In genomic region chr6:134851548-134851947, GRCh38 we compare ENCODE assay signal across 29 cellular contexts.
"Had no signal": no experiment of that assay in that cellular context is flagged by ENCODE, and none has a peak within 500 bp of the region (broad histone marks: within the 10 kb centered on the region; RNA-seq: fewer than 3 reads in every experiment).

No MANE protein-coding gene starts in this region.

- H3K27ac Mint-ChIP-seq: activated CD4-positive, alpha-beta memory T cell treated with anti-CD3 and anti-CD28 coated beads for 36 hours; activated CD4-positive, alpha-beta T cell treated with anti-CD3 and anti-CD28 coated beads for 36 hours; activated CD8-positive, alpha-beta memory T cell treated with anti-CD3 and anti-CD28 coated beads, Interleukin-2, amount 10 ng/mL, durations not matched to agents 7 days and 5 days; activated CD8-positive, alpha-beta T cell treated with anti-CD3 and anti-CD28 coated beads, Interleukin-2, amount 10 ng/mL, durations not matched to agents 7 days and 5 days; activated naive CD4-positive, alpha-beta T cell treated with anti-CD3 and anti-CD28 coated beads for 36 hours; activated naive CD4-positive, alpha-beta T cell treated with anti-CD3 and anti-CD28 coated beads, Interleukin-2, amount 50 U/mL, for 24 hours; activated naive CD8-positive, alpha-beta T cell treated with anti-CD3 and anti-CD28 coated beads for 36 hours; activated naive CD8-positive, alpha-beta T cell treated with anti-CD3 and anti-CD28 coated beads, Interleukin-2, amount 50 U/mL, for 24 hours; activated T-helper 1 cell treated with anti-CD3 and anti-CD28 coated beads, Interleukin-12 subunit alpha, Interleukin-12 subunit beta, Interleukin-2, Interleukin-4 antibody, amounts not matched to agents 30 ng/mL and 10 ng/mL and 1 ng/mL, durations not matched to agents 14 hours and 24 hours and 36 hours; activated T-helper 2 cell treated with anti-CD3 and anti-CD28 coated beads, Interferon-gamma antibody, Interleukin-2, Interleukin-4, amounts not matched to agents 10 μg/mL and 5 μg/mL and 100 μg/mL, durations not matched to agents 14 hours and 24 hours and 36 hours had no signal

- H3K27me3 ChIP-seq: adrenal gland, breast epithelium, cardiac muscle cell, colonic mucosa, gastrocnemius medialis had no signal

- H3K4me3 Mint-ChIP-seq: activated CD4-positive, alpha-beta memory T cell treated with anti-CD3 and anti-CD28 coated beads for 36 hours; activated CD4-positive, alpha-beta T cell treated with anti-CD3 and anti-CD28 coated beads for 36 hours; activated CD4-positive, alpha-beta T cell treated with anti-CD3 and anti-CD28 coated beads, Interleukin-2, amount 10 ng/mL, durations not matched to agents 24 days and 14 days; activated CD8-positive, alpha-beta memory T cell treated with anti-CD3 and anti-CD28 coated beads, Interleukin-2, amount 10 ng/mL, durations not matched to agents 7 days and 5 days; activated CD8-positive, alpha-beta T cell treated with anti-CD3 and anti-CD28 coated beads, Interleukin-2, amount 10 ng/mL, durations not matched to agents 7 days and 5 days; activated naive CD4-positive, alpha-beta T cell treated with anti-CD3 and anti-CD28 coated beads for 36 hours; activated naive CD4-positive, alpha-beta T cell treated with anti-CD3 and anti-CD28 coated beads, Interleukin-2, amount 50 U/mL, for 24 hours; activated naive CD8-positive, alpha-beta T cell treated with anti-CD3 and anti-CD28 coated beads for 36 hours; activated naive CD8-positive, alpha-beta T cell treated with anti-CD3 and anti-CD28 coated beads, Interleukin-2, amount 50 U/mL, for 24 hours; activated T-helper 1 cell treated with anti-CD3 and anti-CD28 coated beads, Interleukin-12 subunit alpha, Interleukin-12 subunit beta, Interleukin-2, Interleukin-4 antibody, amounts not matched to agents 30 ng/mL and 10 ng/mL and 1 ng/mL, durations not matched to agents 14 hours and 24 hours and 36 hours had no signal

- H3K27ac ChIP-seq: adrenal gland, cardiac muscle cell, colonic mucosa had no signal

- H3K9me3 ChIP-seq: adrenal gland, breast epithelium, colonic mucosa, gastrocnemius medialis had no signal

- H3K4me1 Mint-ChIP-seq: activated CD4-positive, alpha-beta T cell treated with anti-CD3 and anti-CD28 coated beads for 36 hours; activated CD4-positive, alpha-beta T cell treated with anti-CD3 and anti-CD28 coated beads, Interleukin-2, amount 10 ng/mL, durations not matched to agents 24 days and 14 days; activated CD8-positive, alpha-beta memory T cell treated with anti-CD3 and anti-CD28 coated beads, Interleukin-2, amount 10 ng/mL, durations not matched to agents 7 days and 5 days; activated naive CD4-positive, alpha-beta T cell treated with anti-CD3 and anti-CD28 coated beads, Interleukin-2, amount 50 U/mL, for 24 hours; activated naive CD8-positive, alpha-beta T cell treated with anti-CD3 and anti-CD28 coated beads for 36 hours; activated naive CD8-positive, alpha-beta T cell treated with anti-CD3 and anti-CD28 coated beads, Interleukin-2, amount 50 U/mL, for 24 hours had no signal

- H3K36me3 ChIP-seq: adrenal gland, breast epithelium, cardiac muscle cell, colonic mucosa, gastrocnemius medialis had no signal

- H3K4me1 ChIP-seq: breast epithelium, colonic mucosa had no signal

- ATAC-seq: activated CD4-positive, alpha-beta T cell treated with anti-CD3 and anti-CD28 coated beads for 36 hours; activated CD8-positive, alpha-beta memory T cell treated with anti-CD3 and anti-CD28 coated beads, Interleukin-2, amount 10 ng/mL, durations not matched to agents 7 days and 5 days; activated CD8-positive, alpha-beta T cell treated with anti-CD3 and anti-CD28 coated beads, Interleukin-2, amount 10 ng/mL, durations not matched to agents 7 days and 5 days; activated naive CD8-positive, alpha-beta T cell treated with anti-CD3 and anti-CD28 coated beads, Interleukin-2, amount 50 U/mL, for 24 hours; esophagus mucosa; gastrocnemius medialis had no signal

- H3K4me3 ChIP-seq: adrenal gland, breast epithelium, cardiac muscle cell, colonic mucosa, gastrocnemius medialis had no signal

- DNase-seq: activated CD4-positive, alpha-beta memory T cell treated with anti-CD3 and anti-CD28 coated beads for 36 hours; activated CD4-positive, alpha-beta T cell treated with anti-CD3 and anti-CD28 coated beads for 36 hours; activated CD4-positive, alpha-beta T cell treated with anti-CD3 and anti-CD28 coated beads, Interleukin-2, amount 10 ng/mL, durations not matched to agents 24 days and 14 days; activated CD4-positive, CD25-positive, alpha-beta regulatory T cell; activated CD4-positive, CD25-positive, alpha-beta regulatory T cell treated with anti-CD3 and anti-CD28 coated beads, Interleukin-2, amount 50 U/mL, for 72 hours; activated CD8-positive, alpha-beta memory T cell treated with anti-CD3 and anti-CD28 coated beads, Interleukin-2, amount 10 ng/mL, durations not matched to agents 7 days and 5 days; activated CD8-positive, alpha-beta memory T cell treated with anti-CD3 and anti-CD28 coated beads, Interleukin-2, amount 50 U/mL, for 4 hours; activated CD8-positive, alpha-beta T cell treated with anti-CD3 and anti-CD28 coated beads, Interleukin-2, amount 10 ng/mL, durations not matched to agents 7 days and 5 days; activated effector memory CD4-positive, alpha-beta T cell treated with anti-CD3 and anti-CD28 coated beads, Interleukin-2, amount 50 U/mL, for 16 hours; activated naive CD4-positive, alpha-beta T cell treated with anti-CD3 and anti-CD28 coated beads for 36 hours; activated naive CD8-positive, alpha-beta T cell treated with anti-CD3 and anti-CD28 coated beads for 36 hours; activated naive CD8-positive, alpha-beta T cell treated with anti-CD3 and anti-CD28 coated beads, Interleukin-2, amount 50 U/mL, for 24 hours; activated T-cell treated with anti-CD3 and anti-CD28 coated beads, Interleukin-2, amount 50 U/mL, for 1 hour; activated T-cell treated with anti-CD3 and anti-CD28 coated beads, Interleukin-2, amount 50 U/mL, for 48 hours; adrenal gland; aorta; central memory CD4-positive, alpha-beta T cell; cerebellar nuclear complex; colonic mucosa; effector CD8-positive, alpha-beta T cell; gastrocnemius medialis; T-helper 2 cell had no signal

- H3K36me3 Mint-ChIP-seq: activated CD4-positive, alpha-beta memory T cell treated with anti-CD3 and anti-CD28 coated beads for 36 hours; activated CD8-positive, alpha-beta memory T cell treated with anti-CD3 and anti-CD28 coated beads, Interleukin-2, amount 10 ng/mL, durations not matched to agents 7 days and 5 days; activated naive CD4-positive, alpha-beta T cell treated with anti-CD3 and anti-CD28 coated beads, Interleukin-2, amount 50 U/mL, for 24 hours; activated naive CD8-positive, alpha-beta T cell treated with anti-CD3 and anti-CD28 coated beads for 36 hours; brain had no signal

- H3K9me3 Mint-ChIP-seq: activated CD4-positive, alpha-beta memory T cell treated with anti-CD3 and anti-CD28 coated beads for 36 hours; activated CD4-positive, alpha-beta T cell treated with anti-CD3 and anti-CD28 coated beads, Interleukin-2, amount 10 ng/mL, durations not matched to agents 24 days and 14 days; activated naive CD4-positive, alpha-beta T cell treated with anti-CD3 and anti-CD28 coated beads for 36 hours; activated naive CD4-positive, alpha-beta T cell treated with anti-CD3 and anti-CD28 coated beads, Interleukin-2, amount 50 U/mL, for 24 hours; activated naive CD8-positive, alpha-beta T cell treated with anti-CD3 and anti-CD28 coated beads for 36 hours; activated naive CD8-positive, alpha-beta T cell treated with anti-CD3 and anti-CD28 coated beads, Interleukin-2, amount 50 U/mL, for 24 hours; activated T-helper 1 cell treated with anti-CD3 and anti-CD28 coated beads, Interleukin-12 subunit alpha, Interleukin-12 subunit beta, Interleukin-2, Interleukin-4 antibody, amounts not matched to agents 30 ng/mL and 10 ng/mL and 1 ng/mL, durations not matched to agents 14 hours and 24 hours and 36 hours; activated T-helper 2 cell treated with anti-CD3 and anti-CD28 coated beads, Interferon-gamma antibody, Interleukin-2, Interleukin-4, amounts not matched to agents 10 μg/mL and 5 μg/mL and 100 μg/mL, durations not matched to agents 14 hours and 24 hours and 36 hours had no signal

- H3K27me3 Mint-ChIP-seq: activated CD4-positive, alpha-beta T cell treated with anti-CD3 and anti-CD28 coated beads for 36 hours; activated naive CD4-positive, alpha-beta T cell treated with anti-CD3 and anti-CD28 coated beads, Interleukin-2, amount 50 U/mL, for 24 hours; activated naive CD8-positive, alpha-beta T cell treated with anti-CD3 and anti-CD28 coated beads, Interleukin-2, amount 50 U/mL, for 24 hours had no signal
